ENCODE assay signal across 1 cellular context in the genomic region with DNA sequence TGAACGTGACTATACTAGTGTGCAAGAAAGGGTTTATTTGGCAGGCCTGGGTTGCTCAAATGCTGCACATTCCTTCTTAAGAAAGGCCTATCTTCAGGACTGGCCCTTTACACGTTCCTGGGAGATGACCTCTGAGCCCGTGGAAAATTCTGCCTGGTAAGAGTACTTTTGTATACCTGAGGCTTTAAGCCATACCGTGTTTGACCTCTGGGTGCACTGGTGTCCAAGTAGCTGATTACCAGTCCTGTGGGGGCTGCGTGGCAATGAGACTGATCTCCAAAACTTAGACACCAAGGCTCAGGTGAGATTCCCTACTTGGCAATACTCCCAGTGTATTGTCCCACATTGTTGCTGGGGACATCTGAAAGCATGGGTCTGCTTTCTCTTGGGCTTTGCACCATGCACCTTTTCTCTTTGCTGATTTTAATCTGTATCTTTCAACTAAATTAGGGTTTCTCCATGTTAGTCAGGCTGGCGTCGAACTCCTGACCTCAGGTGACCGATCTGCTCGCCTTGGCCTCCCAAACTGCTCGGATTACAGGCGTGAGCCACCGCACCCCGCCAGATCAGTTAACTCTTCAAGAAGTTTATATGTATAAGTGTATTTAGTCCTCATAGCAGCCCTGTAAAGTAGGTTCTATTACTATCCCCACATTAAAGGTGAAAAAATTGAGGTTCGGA.
TF ChIP-seq lines count a peak whose summit lies in the region.

No MANE protein-coding gene starts in this region.

TF ChIP-seq in H1, 55 proteins besides CTCF, POLR2A, EP300 and RAD21:
- TF ChIP-seq PHF8 (conservative IDR thresholded peaks at IDR 0.05; ENCODE audit: low read depth, low read length): no peak
- no peak for TF ChIP-seq KDM1A (IDR thresholded peaks at IDR 0.05; ENCODE audit: borderline replicate concordance, low read length)
- no peak for TF ChIP-seq HDAC2 (IDR thresholded peaks at IDR 0.05; ENCODE audit: borderline replicate concordance in 1 of 2, low read depth in 2 of 2, low read length in 2 of 2)
